In the genomic region with DNA sequence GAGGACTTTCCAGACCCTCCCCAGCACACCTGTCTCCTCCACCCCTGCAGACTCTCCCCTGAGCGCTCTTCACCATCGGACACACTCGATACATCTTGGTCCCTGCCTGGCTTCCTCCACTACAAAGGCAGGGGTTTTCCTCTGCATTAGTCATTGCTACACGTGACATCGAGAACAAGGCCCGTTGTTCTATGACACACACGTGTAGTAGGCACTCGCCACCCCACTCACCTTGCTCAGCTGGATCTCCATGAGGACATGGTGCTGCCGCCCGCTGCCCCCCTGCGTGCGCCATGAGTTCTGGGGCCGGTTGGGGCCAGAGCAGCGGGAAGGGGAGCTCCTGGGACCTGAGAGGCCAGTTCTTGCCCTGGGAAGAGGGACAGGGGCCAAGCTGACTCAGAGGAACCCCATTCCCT, we compare ENCODE assay signal across 10 cellular contexts. TPM values are rescaled to one million over a fixed set of nuclear protein-coding genes. Genes with fewer than 3 reads are reported as not detected.
DNase-seq lines count a peak whose midpoint lies in the region; ATAC-seq and TF ChIP-seq lines count a peak whose summit lies in the region.
"Had no signal": no experiment of that assay in that cellular context is flagged by ENCODE, and none has a peak within 500 bp of the region (broad histone marks: within the 10 kb centered on the region; RNA-seq: fewer than 3 reads in every experiment).

No MANE protein-coding gene starts in this region.

- peak overlapping the region in 7 of 10 donors; percentile 3 to 73 (median 38) for H3K4me3 Mint-ChIP-seq in naive thymus-derived CD4-positive, alpha-beta T cell
- H3K4me3 Mint-ChIP-seq in HFFc6 = no peak overlapping the region

- H3K36me3 Mint-ChIP-seq in naive thymus-derived CD4-positive, alpha-beta T cell = peaks cover 0 to 15% (median 4%) of the 10 kb centered on the region in 5 donors
- peaks cover 7% of the 10 kb centered on the region for H3K36me3 Mint-ChIP-seq in HFFc6 (ENCODE audit: low read depth)

- H3K27me3 ChIP-seq in naive thymus-derived CD4-positive, alpha-beta T cell (ENCODE audit: control insufficient read depth in 2 of 2, insufficient read depth in 2 of 2, low read length in 2 of 2) = no peaks in the 10 kb centered on the region
- H3K27me3 ChIP-seq in sigmoid colon = no peaks in the 10 kb centered on the region

- TF ChIP-seq POLR2A in sigmoid colon (IDR thresholded peaks at IDR 0.05) = no peak

- POLR2A ChIA-PET in naive thymus-derived CD4-positive, alpha-beta T cell (lab: Charles Lee) = interaction anchor here (0.8 to 1.8 kb wide), 5 partner anchors 10 to 100 kb away, joined by 3 to 4 read pairs (median 4); no protein-coding TSS in a partner anchor

- H3K4me1 ChIP-seq in naive thymus-derived CD4-positive, alpha-beta T cell (ENCODE audit: control insufficient read depth in 2 of 2, insufficient read depth in 2 of 2, low read length in 2 of 2) = peaks cover 7 to 8% of the 10 kb centered on the region in 2 donors
- no peaks in the 10 kb centered on the region for H3K4me1 ChIP-seq in sigmoid colon

- TF ChIP-seq EP300 in sigmoid colon (IDR thresholded peaks at IDR 0.05) = no peak

- H3K9me3 Mint-ChIP-seq in naive thymus-derived CD4-positive, alpha-beta T cell = no peaks in the 10 kb centered on the region
- H3K9me3 Mint-ChIP-seq in HFFc6 = no peaks in the 10 kb centered on the region

- peak; percentile 87 for ATAC-seq in naive thymus-derived CD4-positive, alpha-beta T cell
- ATAC-seq in GM18868 (IDR thresholded peaks at IDR 0.05; ENCODE audit: unreplicated experiment) = no peak

- DNase-seq in A172 (ENCODE audit: low spot score) (peak; percentile 67), T-helper 1 cell (peak; percentile 52 to 75 (median 72)), HFFc6 (no peak), sigmoid colon (no peak)
- DNase-seq in activated T-helper 9 cell treated with anti-CD3 and anti-CD28 coated beads, Interleukin-2, amount 50 U/mL, for 16 hours (ENCODE audit: low read depth) = peak; percentile 56
- DNase-seq in naive thymus-derived CD4-positive, alpha-beta T cell = peak in 5 of 9 donors; percentile 34 to 79 (median 38)
- no peak for DNase-seq in NK-92 treated with Interleukin-12 subunit alpha and Interleukin-12 subunit beta, amount 100 ng/mL, for 24 hours (lab: John Stamatoyannopoulos, UW)
- DNase-seq: NCI-H1105 had no signal

- peak overlapping the region; percentile 50 to 91 (median 80) for H3K27ac Mint-ChIP-seq in naive thymus-derived CD4-positive, alpha-beta T cell
- H3K27ac Mint-ChIP-seq in HFFc6 = no peak overlapping the region

- no peaks in the 10 kb centered on the region for H3K27me3 Mint-ChIP-seq in naive thymus-derived CD4-positive, alpha-beta T cell
- H3K27me3 Mint-ChIP-seq in HFFc6 (ENCODE audit: insufficient read depth) = peaks cover 2% of the 10 kb centered on the region; the same call in 1 of the 2 replicates

- H3K9me3 ChIP-seq in naive thymus-derived CD4-positive, alpha-beta T cell (ENCODE audit: control insufficient read depth in 2 of 3, low read length in 3 of 3) = no peaks in the 10 kb centered on the region
- no peaks in the 10 kb centered on the region for H3K9me3 ChIP-seq in sigmoid colon

- CTCF ChIA-PET in naive thymus-derived CD4-positive, alpha-beta T cell (lab: Charles Lee) = interaction anchor here (30.3 kb wide), 1 partner anchor 44 kb away, joined by 945 read pairs; a partner anchor contains a TSS

- no peak for TF ChIP-seq CTCF in HFFc6 (IDR thresholded peaks at IDR 0.05)
- no peak for TF ChIP-seq CTCF in sigmoid colon (IDR thresholded peaks at IDR 0.05)

- intact Hi-C loops in naive thymus-derived CD4-positive, alpha-beta T cell (cut with micrococcal nuclease) = loop anchor here in 1 of 2 donors (1.0 kb wide), 1 partner anchor 17 kb away; a partner anchor contains a TSS
- intact Hi-C loops in sigmoid colon (cut with DNase I) = no loop called here

- H3K4me1 Mint-ChIP-seq in naive thymus-derived CD4-positive, alpha-beta T cell = peaks cover 3 to 19% (median 13%) of the 10 kb centered on the region in 7 donors
- H3K4me1 Mint-ChIP-seq in HFFc6 (ENCODE audit: low read depth) = no peaks in the 10 kb centered on the region

- peak overlapping the region; percentile 65 for H3K27ac ChIP-seq in naive thymus-derived CD4-positive, alpha-beta T cell (ENCODE audit: low read depth, low read length)
- no peak overlapping the region for H3K27ac ChIP-seq in sigmoid colon
- H3K27ac ChIP-seq: epithelial cell of prostate had no signal

- peaks cover 0 to 70% (median 2%) of the 10 kb centered on the region in 3 experiments for H3K36me3 ChIP-seq in naive thymus-derived CD4-positive, alpha-beta T cell (ENCODE audit: control insufficient read depth in 2 of 3, insufficient read depth in 3 of 3, low read length in 3 of 3)
- H3K36me3 ChIP-seq in sigmoid colon = peaks cover 0 to 90% (median 44%) of the 10 kb centered on the region in 4 donors

- no peak overlapping the region for H3K4me3 ChIP-seq in naive thymus-derived CD4-positive, alpha-beta T cell (ENCODE audit: low read length)
- no peak overlapping the region for H3K4me3 ChIP-seq in sigmoid colon

- WGBS in sigmoid colon, 2 donors = 84 to 89% methylated on average over 14 of the region's 14 CpGs

RNA-seq across cellular contexts. Expression of a gene that starts 16.7 kb away (rescaled TPM):
- total RNA-seq in A172 (2014; rRNA removed; shearing (Covaris generic)) = 10.7 and 15.1 TPM in 2 replicates
- total RNA-seq in naive thymus-derived CD4-positive, alpha-beta T cell = 100 to 1,000 TPM in 1 of 5 experiments, 10 to 100 TPM in 4; 30.6 to 105 (median 36.2) TPM
- 1 to 10 TPM; 3.4 to 5.2 TPM for polyA plus RNA-seq in naive thymus-derived CD4-positive, alpha-beta T cell
- 10 to 100 TPM; 19.0 to 21.7 (median 20.0) TPM for total RNA-seq in HFFc6 (2021; fragmentation: NEBNext Ultra II Directional; extraction: Animal tissue kit (Norgen Biotek cat#: 25700))
- 10 to 100 TPM; 12.1 to 22.7 (median 14.4) TPM for total RNA-seq in sigmoid colon
- polyA plus RNA-seq in sigmoid colon = 10 to 100 TPM; 13.2 to 27.6 (median 19.4) TPM

RNA-seq across cellular contexts. Expression of a gene that starts 21.9 kb away (rescaled TPM):
- total RNA-seq in A172 (2014; rRNA removed; shearing (Covaris generic)) = 81.4 and 117 TPM in 2 replicates
- total RNA-seq in naive thymus-derived CD4-positive, alpha-beta T cell = 100 to 1,000 TPM; 124 to 263 (median 208) TPM
- 100 to 1,000 TPM; 102 to 141 TPM for polyA plus RNA-seq in naive thymus-derived CD4-positive, alpha-beta T cell
- total RNA-seq in HFFc6 (2021; fragmentation: NEBNext Ultra II Directional; extraction: Animal tissue kit (Norgen Biotek cat#: 25700)) = 100 to 1,000 TPM; 189 to 227 (median 197) TPM
- 10 to 100 TPM; 38.5 to 73.1 (median 44.1) TPM for total RNA-seq in sigmoid colon
- 10 to 100 TPM; 27.0 to 54.0 (median 29.4) TPM for polyA plus RNA-seq in sigmoid colon

RNA-seq across cellular contexts. Expression of a gene that starts 24.2 kb away (rescaled TPM):
- 18.4 and 19.6 TPM in 2 replicates for total RNA-seq in A172 (2014; rRNA removed; shearing (Covaris generic))
- 10 to 100 TPM; 11.9 to 19.1 (median 18.8) TPM for total RNA-seq in naive thymus-derived CD4-positive, alpha-beta T cell
- polyA plus RNA-seq in naive thymus-derived CD4-positive, alpha-beta T cell = 1 to 10 TPM; 4.5 to 7.5 TPM
- total RNA-seq in HFFc6 (2021; fragmentation: NEBNext Ultra II Directional; extraction: Animal tissue kit (Norgen Biotek cat#: 25700)) = 10 to 100 TPM; 16.2 to 28.1 (median 19.6) TPM
- 10 to 100 TPM; 17.8 to 27.3 (median 21.3) TPM for total RNA-seq in sigmoid colon
- 10 to 100 TPM; 15.6 to 23.4 (median 18.1) TPM for polyA plus RNA-seq in sigmoid colon

RNA-seq across cellular contexts. Expression of a gene that starts 35.4 kb away (rescaled TPM):
- not detected in 2 replicates for total RNA-seq in A172 (2014; rRNA removed; shearing (Covaris generic))
- under 1 TPM in 1 of 5 experiments, not detected in 4; 0.48 TPM for total RNA-seq in naive thymus-derived CD4-positive, alpha-beta T cell
- not detected for polyA plus RNA-seq in naive thymus-derived CD4-positive, alpha-beta T cell
- total RNA-seq in HFFc6 (2021; fragmentation: NEBNext Ultra II Directional; extraction: Animal tissue kit (Norgen Biotek cat#: 25700)) = not detected
- total RNA-seq in sigmoid colon = 1 to 10 TPM in 1 of 4 donors, not detected in 3; 2.9 TPM
- polyA plus RNA-seq in sigmoid colon = under 1 TPM in 1 of 3 donors, not detected in 2; 0.47 TPM

RNA-seq across cellular contexts. Expression of a gene that starts 55.8 kb away (rescaled TPM):
- total RNA-seq in A172 (2014; rRNA removed; shearing (Covaris generic)) = 3.7 and 4.1 TPM in 2 replicates
- 1 to 10 TPM in 4 of 5 experiments, under 1 TPM in 1; 0.22 to 9.2 (median 8.1) TPM for total RNA-seq in naive thymus-derived CD4-positive, alpha-beta T cell
- under 1 TPM; 0.27 to 0.47 TPM for polyA plus RNA-seq in naive thymus-derived CD4-positive, alpha-beta T cell
- under 1 TPM in 5 of 6 experiments, not detected in 1; 0.02 to 0.21 (median 0.05) TPM for total RNA-seq in HFFc6 (2021; fragmentation: NEBNext Ultra II Directional; extraction: Animal tissue kit (Norgen Biotek cat#: 25700))
- total RNA-seq in sigmoid colon = under 1 TPM in 3 of 4 donors, not detected in 1; 0.16 to 0.83 (median 0.36) TPM
- polyA plus RNA-seq in sigmoid colon = 10 to 100 TPM; 19.8 to 39.8 (median 20.8) TPM

Comparison
In these comparisons a context has a peak if more than half of its experiments do, and no peak if none do; other contexts are left out.
1. DNase-seq: peak in A172 (single experiment), T-helper 1 cell (5 of 5), activated T-helper 9 cell treated with anti-CD3 and anti-CD28 coated beads, Interleukin-2, amount 50 U/mL, for 16 hours (single experiment) and naive thymus-derived CD4-positive, alpha-beta T cell (5 of 9); none in NK-92 treated with Interleukin-12 subunit alpha and Interleukin-12 subunit beta, amount 100 ng/mL, for 24 hours (single experiment), HFFc6 (single experiment) and sigmoid colon (single experiment).